ENCODE assay signal across 17 cellular contexts in genomic region chr13:96672016-96672415, GRCh38.
DNase-seq lines count a peak whose midpoint lies in the region; ATAC-seq, FAIRE-seq and TF ChIP-seq lines count a peak whose summit lies in the region.
"Had no signal": no experiment of that assay in that cellular context is flagged by ENCODE, and none has a peak within 500 bp of the region (broad histone marks: within the 10 kb centered on the region; RNA-seq: fewer than 3 reads in every experiment).

No MANE protein-coding gene starts in this region.

- no peak overlapping the region for H3K9ac ChIP-seq in PC-3 (ENCODE audit: low read length)
- H3K9ac ChIP-seq: BLaER1 treated with 17β-estradiol and CSF1 and Interleukin-3, amounts not matched to agents 10 nM and 100 nM had no signal

- no peak overlapping the region for H3K4me3 Mint-ChIP-seq in stimulated activated naive CD8-positive, alpha-beta T cell treated with anti-CD3 and anti-CD28 coated beads, Interleukin-15, amount 100 ng/mL, for 72 hours
- H3K4me3 Mint-ChIP-seq: B cell; CD8-positive, alpha-beta T cell; H9 had no signal

- no peak for TF ChIP-seq CTCF in PC-3 (conservative IDR thresholded peaks at IDR 0.05; ENCODE audit: low read depth, low read length)
- no peak for TF ChIP-seq CTCF in bronchial epithelial cell (IDR thresholded peaks at IDR 0.05; ENCODE audit: insufficient read depth, low read length, severe bottlenecking)
- no peak for TF ChIP-seq CTCF in foreskin keratinocyte (conservative IDR thresholded peaks at IDR 0.05)

- no peaks in the 10 kb centered on the region for H3K9me2 ChIP-seq in PC-3 (replicated peaks; ENCODE audit: low read length)

- H3K4me1 ChIP-seq in PC-3 (ENCODE audit: insufficient read depth, low read length) (peaks cover 31% of the 10 kb centered on the region), foreskin keratinocyte (peaks cover 10% of the 10 kb centered on the region)
- H3K4me1 ChIP-seq: BLaER1 treated with 17β-estradiol and CSF1 and Interleukin-3, amounts not matched to agents 10 nM and 100 nM had no signal

- H3K36me3 ChIP-seq in PC-3 (ENCODE audit: low read depth, low read length) (no peaks in the 10 kb centered on the region), bronchial epithelial cell (ENCODE audit: control insufficient read depth, insufficient read depth, low read length) (no peaks in the 10 kb centered on the region)
- H3K36me3 ChIP-seq: BLaER1 treated with 17β-estradiol and CSF1 and Interleukin-3, amounts not matched to agents 10 nM and 100 nM had no signal

- peak overlapping the region; percentile 34 for H3K4me2 ChIP-seq in PC-3 (ENCODE audit: low read length)
- H3K4me2 ChIP-seq: BLaER1 treated with 17β-estradiol and CSF1 and Interleukin-3, amounts not matched to agents 10 nM and 100 nM had no signal

- ATAC-seq in PC-3 (peak; percentile 92), foreskin keratinocyte (peak; percentile 68), GM21447 (IDR thresholded peaks at IDR 0.05; ENCODE audit: unreplicated experiment) (no peak)
- no peak for ATAC-seq in stimulated activated naive CD8-positive, alpha-beta T cell treated with anti-CD3 and anti-CD28 coated beads, Interleukin-15, amount 100 ng/mL, for 72 hours
- ATAC-seq: CD8-positive, alpha-beta T cell; GM12878 had no signal

- no TSS peak for BruUV-seq in PC-3 (replicated peaks; lab: Mats Ljungman, UMichigan)

- H3K27ac ChIP-seq in PC-3 (ENCODE audit: low read length) = peak overlapping the region; percentile 82
- H3K27ac ChIP-seq in foreskin keratinocyte = no peak overlapping the region
- H3K27ac ChIP-seq: BLaER1 treated with 17β-estradiol and CSF1 and Interleukin-3, amounts not matched to agents 10 nM and 100 nM had no signal

- H3K9me3 Mint-ChIP-seq in stimulated activated naive CD8-positive, alpha-beta T cell treated with anti-CD3 and anti-CD28 coated beads, Interleukin-15, amount 100 ng/mL, for 72 hours = peaks cover 0 to 19% of the 10 kb centered on the region in 2 donors
- H3K9me3 Mint-ChIP-seq: H9 had no signal

- H3K27ac Mint-ChIP-seq in stimulated activated naive CD8-positive, alpha-beta T cell treated with anti-CD3 and anti-CD28 coated beads, Interleukin-15, amount 100 ng/mL, for 72 hours = no peak overlapping the region
- H3K27ac Mint-ChIP-seq: B cell; CD8-positive, alpha-beta T cell; H9 had no signal

- H3K27me3 ChIP-seq in PC-3 (ENCODE audit: low read length) (no peaks in the 10 kb centered on the region), bronchial epithelial cell (ENCODE audit: control insufficient read depth, insufficient read depth, low read length) (no peaks in the 10 kb centered on the region), foreskin keratinocyte (no peaks in the 10 kb centered on the region)
- H3K27me3 ChIP-seq: BLaER1 treated with 17β-estradiol and CSF1 and Interleukin-3, amounts not matched to agents 10 nM and 100 nM had no signal

- H3K79me2 ChIP-seq in PC-3 (ENCODE audit: low read length) = no peaks in the 10 kb centered on the region

- CTCF ChIA-PET in PC-3 (lab: Charles Lee) = interaction anchor here (0.9 kb wide), 1 partner anchor 145 kb away, joined by 6 read pairs; no protein-coding TSS in a partner anchor

- H3K4me3 ChIP-seq in PC-3 (ENCODE audit: low read length) (no peak overlapping the region), bronchial epithelial cell (ENCODE audit: low read depth, low read length) (no peak overlapping the region)
- H3K4me3 ChIP-seq: BLaER1 treated with 17β-estradiol and CSF1 and Interleukin-3, amounts not matched to agents 10 nM and 100 nM; GM12878 had no signal

- no peaks in the 10 kb centered on the region for H3K27me3 Mint-ChIP-seq in stimulated activated naive CD8-positive, alpha-beta T cell treated with anti-CD3 and anti-CD28 coated beads, Interleukin-15, amount 100 ng/mL, for 72 hours
- H3K27me3 Mint-ChIP-seq: B cell had no signal

- FAIRE-seq in bronchial epithelial cell (lab: Jason Lieb, UNC) = no peak
- FAIRE-seq: GM12878, H1, HTR-8/SVneo had no signal

- H2AFZ ChIP-seq in PC-3 (ENCODE audit: low read length) = no peak overlapping the region

- intact Hi-C loops in PC-3 (cut with micrococcal nuclease) = no loop called here

- no peaks in the 10 kb centered on the region for H3K4me1 Mint-ChIP-seq in stimulated activated naive CD8-positive, alpha-beta T cell treated with anti-CD3 and anti-CD28 coated beads, Interleukin-15, amount 100 ng/mL, for 72 hours
- H3K4me1 Mint-ChIP-seq: B cell had no signal

- DNase-seq in HCEC 1CT (peak; percentile 22), PC-3 (peak; percentile 74), bronchial epithelial cell (ENCODE audit: low read depth) (peak; percentile 94), foreskin keratinocyte (peak in 1 of 2 donors; percentile 22), HK-2 (ENCODE audit: unreplicated experiment) (no peak)
- DNase-seq in stimulated activated naive CD8-positive, alpha-beta T cell treated with anti-CD3 and anti-CD28 coated beads, Interleukin-15, amount 100 ng/mL, for 72 hours = no peak
- DNase-seq: Calu3; CD8-positive, alpha-beta T cell; DMS79 treated with DMSO at 0.1 percent for 48 hours; H9; IMR-90 had no signal

- no peaks in the 10 kb centered on the region for H3K9me3 ChIP-seq in PC-3 (ENCODE audit: low read length)
- H3K9me3 ChIP-seq: BLaER1 treated with 17β-estradiol and CSF1 and Interleukin-3, amounts not matched to agents 10 nM and 100 nM had no signal

- H3F3A ChIP-seq in PC-3 (ENCODE audit: low read length, unreplicated experiment) = no peaks in the 10 kb centered on the region

- no peaks in the 10 kb centered on the region for H4K20me1 ChIP-seq in PC-3 (ENCODE audit: low read length)
- H4K20me1 ChIP-seq: BLaER1 treated with 17β-estradiol and CSF1 and Interleukin-3, amounts not matched to agents 10 nM and 100 nM had no signal

- POLR2A ChIA-PET in PC-3 (lab: Charles Lee; ENCODE audit: unreplicated experiment) = no interaction called here

Comparison
In these comparisons a context has a peak if more than half of its experiments do, and no peak if none do; other contexts are left out.
1. DNase-seq: peak in HCEC 1CT (single experiment), PC-3 (single experiment) and bronchial epithelial cell (single experiment); none in HK-2 (single experiment) and stimulated activated naive CD8-positive, alpha-beta T cell treated with anti-CD3 and anti-CD28 coated beads, Interleukin-15, amount 100 ng/mL, for 72 hours (0 of 2).
2. ATAC-seq: peak in PC-3 (single experiment) and foreskin keratinocyte (single experiment); none in stimulated activated naive CD8-positive, alpha-beta T cell treated with anti-CD3 and anti-CD28 coated beads, Interleukin-15, amount 100 ng/mL, for 72 hours (single experiment) and GM21447 (single experiment).